ENCODE assay signal across 1 cellular context in the genomic region with DNA sequence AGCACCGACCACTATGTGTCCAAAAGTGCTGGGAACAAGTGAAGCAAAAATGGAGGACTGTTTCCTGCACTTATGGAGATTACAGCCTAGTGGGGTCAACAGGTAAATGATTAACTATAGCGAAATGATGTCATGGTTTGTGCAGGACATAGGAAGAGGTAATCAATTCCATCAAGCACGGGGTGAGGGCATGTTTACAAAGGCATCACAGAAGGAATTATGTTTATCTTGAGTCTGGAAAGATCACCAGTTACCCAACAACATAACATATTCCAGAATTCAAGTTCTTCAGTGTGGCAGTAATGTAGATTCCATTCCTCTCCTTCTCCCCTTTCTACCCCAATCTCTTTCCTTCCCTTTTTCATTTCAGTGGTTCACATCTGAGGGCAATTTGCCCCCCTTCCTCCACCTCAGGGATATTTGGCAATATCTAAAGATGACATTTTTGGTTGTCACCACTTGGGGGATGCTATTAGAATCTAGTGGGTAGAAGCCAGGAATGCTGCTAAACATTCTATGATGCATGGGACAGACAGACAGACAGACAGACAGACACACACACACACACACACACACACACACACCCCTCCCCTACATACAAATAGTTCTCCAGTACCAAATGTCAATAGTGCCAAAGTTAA.
A peak's percentile ranks its signal among the peaks of the same experiment; 100 is the strongest.
TF ChIP-seq lines count a peak whose summit lies in the region.

No MANE protein-coding gene starts in this region.

TF ChIP-seq in HepG2, 621 proteins besides CTCF, POLR2A, EP300 and RAD21 (continued from another document and continues in another):
- no peak for TF ChIP-seq ZNF441 (CRISPR knock-in tag; IDR thresholded peaks at IDR 0.05; ENCODE audit: borderline replicate concordance)
- no peak for TF ChIP-seq ZNF660 (CRISPR knock-in tag; IDR thresholded peaks at IDR 0.05; ENCODE audit: borderline replicate concordance, low read depth)
- no peak for TF ChIP-seq ZNF235 (CRISPR knock-in tag; IDR thresholded peaks at IDR 0.05; ENCODE audit: borderline replicate concordance)
- TF ChIP-seq, protein P1, sequence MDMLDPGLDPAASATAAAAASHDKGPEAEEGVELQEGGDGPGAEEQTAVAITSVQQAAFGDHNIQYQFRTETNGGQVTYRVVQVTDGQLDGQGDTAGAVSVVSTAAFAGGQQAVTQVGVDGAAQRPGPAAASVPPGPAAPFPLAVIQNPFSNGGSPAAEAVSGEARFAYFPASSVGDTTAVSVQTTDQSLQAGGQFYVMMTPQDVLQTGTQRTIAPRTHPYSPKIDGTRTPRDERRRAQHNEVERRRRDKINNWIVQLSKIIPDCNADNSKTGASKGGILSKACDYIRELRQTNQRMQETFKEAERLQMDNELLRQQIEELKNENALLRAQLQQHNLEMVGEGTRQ (IDR thresholded peaks at IDR 0.05; ENCODE audit: low read depth, low read length), result no peak
- TF ChIP-seq, protein P1 (CRISPR knock-in tag; IDR thresholded peaks at IDR 0.05; ENCODE audit: borderline replicate concordance), result no peak
- TF ChIP-seq CREBL2 (CRISPR knock-in tag; IDR thresholded peaks at IDR 0.05; ENCODE audit: borderline replicate concordance), result no peak
- TF ChIP-seq ZNF562 (CRISPR knock-in tag; IDR thresholded peaks at IDR 0.05; ENCODE audit: borderline replicate concordance), result no peak
- TF ChIP-seq ZNF251 (CRISPR knock-in tag; IDR thresholded peaks at IDR 0.05), result no peak
- no peak for TF ChIP-seq PAWR (CRISPR knock-in tag; IDR thresholded peaks at IDR 0.05; ENCODE audit: borderline replicate concordance)
- TF ChIP-seq ZSCAN9 (CRISPR knock-in tag; IDR thresholded peaks at IDR 0.05; ENCODE audit: borderline replicate concordance), result no peak
- TF ChIP-seq ZNF530 (CRISPR knock-in tag; IDR thresholded peaks at IDR 0.05; ENCODE audit: low read depth), result no peak
- no peak for TF ChIP-seq ZNF674 (CRISPR knock-in tag; IDR thresholded peaks at IDR 0.05; ENCODE audit: low read depth)
- TF ChIP-seq DNMT1 (CRISPR knock-in tag; IDR thresholded peaks at IDR 0.05), result no peak
- TF ChIP-seq, protein P2, sequence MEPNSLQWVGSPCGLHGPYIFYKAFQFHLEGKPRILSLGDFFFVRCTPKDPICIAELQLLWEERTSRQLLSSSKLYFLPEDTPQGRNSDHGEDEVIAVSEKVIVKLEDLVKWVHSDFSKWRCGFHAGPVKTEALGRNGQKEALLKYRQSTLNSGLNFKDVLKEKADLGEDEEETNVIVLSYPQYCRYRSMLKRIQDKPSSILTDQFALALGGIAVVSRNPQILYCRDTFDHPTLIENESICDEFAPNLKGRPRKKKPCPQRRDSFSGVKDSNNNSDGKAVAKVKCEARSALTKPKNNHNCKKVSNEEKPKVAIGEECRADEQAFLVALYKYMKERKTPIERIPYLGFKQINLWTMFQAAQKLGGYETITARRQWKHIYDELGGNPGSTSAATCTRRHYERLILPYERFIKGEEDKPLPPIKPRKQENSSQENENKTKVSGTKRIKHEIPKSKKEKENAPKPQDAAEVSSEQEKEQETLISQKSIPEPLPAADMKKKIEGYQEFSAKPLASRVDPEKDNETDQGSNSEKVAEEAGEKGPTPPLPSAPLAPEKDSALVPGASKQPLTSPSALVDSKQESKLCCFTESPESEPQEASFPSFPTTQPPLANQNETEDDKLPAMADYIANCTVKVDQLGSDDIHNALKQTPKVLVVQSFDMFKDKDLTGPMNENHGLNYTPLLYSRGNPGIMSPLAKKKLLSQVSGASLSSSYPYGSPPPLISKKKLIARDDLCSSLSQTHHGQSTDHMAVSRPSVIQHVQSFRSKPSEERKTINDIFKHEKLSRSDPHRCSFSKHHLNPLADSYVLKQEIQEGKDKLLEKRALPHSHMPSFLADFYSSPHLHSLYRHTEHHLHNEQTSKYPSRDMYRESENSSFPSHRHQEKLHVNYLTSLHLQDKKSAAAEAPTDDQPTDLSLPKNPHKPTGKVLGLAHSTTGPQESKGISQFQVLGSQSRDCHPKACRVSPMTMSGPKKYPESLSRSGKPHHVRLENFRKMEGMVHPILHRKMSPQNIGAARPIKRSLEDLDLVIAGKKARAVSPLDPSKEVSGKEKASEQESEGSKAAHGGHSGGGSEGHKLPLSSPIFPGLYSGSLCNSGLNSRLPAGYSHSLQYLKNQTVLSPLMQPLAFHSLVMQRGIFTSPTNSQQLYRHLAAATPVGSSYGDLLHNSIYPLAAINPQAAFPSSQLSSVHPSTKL (CRISPR knock-in tag; IDR thresholded peaks at IDR 0.05), result peak; percentile 91
- no peak for TF ChIP-seq ZBTB8A (CRISPR knock-in tag; IDR thresholded peaks at IDR 0.05; ENCODE audit: borderline replicate concordance, low read depth)
- no peak for TF ChIP-seq YEATS4 (CRISPR knock-in tag; IDR thresholded peaks at IDR 0.05; ENCODE audit: borderline replicate concordance)
- no peak for TF ChIP-seq CC2D1A (CRISPR knock-in tag; IDR thresholded peaks at IDR 0.05)
- TF ChIP-seq, protein P3, sequence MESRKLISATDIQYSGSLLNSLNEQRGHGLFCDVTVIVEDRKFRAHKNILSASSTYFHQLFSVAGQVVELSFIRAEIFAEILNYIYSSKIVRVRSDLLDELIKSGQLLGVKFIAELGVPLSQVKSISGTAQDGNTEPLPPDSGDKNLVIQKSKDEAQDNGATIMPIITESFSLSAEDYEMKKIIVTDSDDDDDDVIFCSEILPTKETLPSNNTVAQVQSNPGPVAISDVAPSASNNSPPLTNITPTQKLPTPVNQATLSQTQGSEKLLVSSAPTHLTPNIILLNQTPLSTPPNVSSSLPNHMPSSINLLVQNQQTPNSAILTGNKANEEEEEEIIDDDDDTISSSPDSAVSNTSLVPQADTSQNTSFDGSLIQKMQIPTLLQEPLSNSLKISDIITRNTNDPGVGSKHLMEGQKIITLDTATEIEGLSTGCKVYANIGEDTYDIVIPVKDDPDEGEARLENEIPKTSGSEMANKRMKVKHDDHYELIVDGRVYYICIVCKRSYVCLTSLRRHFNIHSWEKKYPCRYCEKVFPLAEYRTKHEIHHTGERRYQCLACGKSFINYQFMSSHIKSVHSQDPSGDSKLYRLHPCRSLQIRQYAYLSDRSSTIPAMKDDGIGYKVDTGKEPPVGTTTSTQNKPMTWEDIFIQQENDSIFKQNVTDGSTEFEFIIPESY (CRISPR knock-in tag; IDR thresholded peaks at IDR 0.05), result no peak
- peak; percentile 58; the same call in 1 of the 2 replicates for TF ChIP-seq NCOA2 (CRISPR knock-in tag; IDR thresholded peaks at IDR 0.05)
- TF ChIP-seq ZNF891 (CRISPR knock-in tag; IDR thresholded peaks at IDR 0.05), result no peak
- peak; percentile 53; the same call in 1 of the 2 replicates for TF ChIP-seq ZNF878 (CRISPR knock-in tag; IDR thresholded peaks at IDR 0.05)
- no peak; the same call in 1 of the 2 replicates for TF ChIP-seq ARID3A (IDR thresholded peaks at IDR 0.05; ENCODE audit: low read depth, low read length)
- no peak for TF ChIP-seq ZNF263 (CRISPR knock-in tag; IDR thresholded peaks at IDR 0.05)
- no peak for TF ChIP-seq ZKSCAN8 (CRISPR knock-in tag; IDR thresholded peaks at IDR 0.05; ENCODE audit: borderline replicate concordance)
- TF ChIP-seq HMG20A (CRISPR knock-in tag; IDR thresholded peaks at IDR 0.05; ENCODE audit: borderline replicate concordance), result peak; percentile 71; the same call in 1 of the 2 replicates
- peak; percentile 75 for TF ChIP-seq RXRB (CRISPR knock-in tag; IDR thresholded peaks at IDR 0.05; ENCODE audit: borderline replicate concordance)
- TF ChIP-seq RORA (CRISPR knock-in tag; IDR thresholded peaks at IDR 0.05), result no peak
- TF ChIP-seq KLF11 (CRISPR knock-in tag; IDR thresholded peaks at IDR 0.05), result no peak
- TF ChIP-seq PCBP2 (optimal IDR thresholded peaks at IDR 0.05; ENCODE audit: low read depth, low read length, poor library complexity, severe bottlenecking), result no peak
- no peak for TF ChIP-seq SRSF4 (IDR thresholded peaks at IDR 0.05; ENCODE audit: low read depth, low read length, poor library complexity, severe bottlenecking)
- TF ChIP-seq YY1 (IDR thresholded peaks at IDR 0.05; ENCODE audit: insufficient read depth, insufficient replicate concordance, low read depth, low read length), result peak; percentile 20
- TF ChIP-seq MEIS1 (CRISPR knock-in tag; IDR thresholded peaks at IDR 0.05; ENCODE audit: borderline replicate concordance), result no peak
- TF ChIP-seq, protein P4, sequence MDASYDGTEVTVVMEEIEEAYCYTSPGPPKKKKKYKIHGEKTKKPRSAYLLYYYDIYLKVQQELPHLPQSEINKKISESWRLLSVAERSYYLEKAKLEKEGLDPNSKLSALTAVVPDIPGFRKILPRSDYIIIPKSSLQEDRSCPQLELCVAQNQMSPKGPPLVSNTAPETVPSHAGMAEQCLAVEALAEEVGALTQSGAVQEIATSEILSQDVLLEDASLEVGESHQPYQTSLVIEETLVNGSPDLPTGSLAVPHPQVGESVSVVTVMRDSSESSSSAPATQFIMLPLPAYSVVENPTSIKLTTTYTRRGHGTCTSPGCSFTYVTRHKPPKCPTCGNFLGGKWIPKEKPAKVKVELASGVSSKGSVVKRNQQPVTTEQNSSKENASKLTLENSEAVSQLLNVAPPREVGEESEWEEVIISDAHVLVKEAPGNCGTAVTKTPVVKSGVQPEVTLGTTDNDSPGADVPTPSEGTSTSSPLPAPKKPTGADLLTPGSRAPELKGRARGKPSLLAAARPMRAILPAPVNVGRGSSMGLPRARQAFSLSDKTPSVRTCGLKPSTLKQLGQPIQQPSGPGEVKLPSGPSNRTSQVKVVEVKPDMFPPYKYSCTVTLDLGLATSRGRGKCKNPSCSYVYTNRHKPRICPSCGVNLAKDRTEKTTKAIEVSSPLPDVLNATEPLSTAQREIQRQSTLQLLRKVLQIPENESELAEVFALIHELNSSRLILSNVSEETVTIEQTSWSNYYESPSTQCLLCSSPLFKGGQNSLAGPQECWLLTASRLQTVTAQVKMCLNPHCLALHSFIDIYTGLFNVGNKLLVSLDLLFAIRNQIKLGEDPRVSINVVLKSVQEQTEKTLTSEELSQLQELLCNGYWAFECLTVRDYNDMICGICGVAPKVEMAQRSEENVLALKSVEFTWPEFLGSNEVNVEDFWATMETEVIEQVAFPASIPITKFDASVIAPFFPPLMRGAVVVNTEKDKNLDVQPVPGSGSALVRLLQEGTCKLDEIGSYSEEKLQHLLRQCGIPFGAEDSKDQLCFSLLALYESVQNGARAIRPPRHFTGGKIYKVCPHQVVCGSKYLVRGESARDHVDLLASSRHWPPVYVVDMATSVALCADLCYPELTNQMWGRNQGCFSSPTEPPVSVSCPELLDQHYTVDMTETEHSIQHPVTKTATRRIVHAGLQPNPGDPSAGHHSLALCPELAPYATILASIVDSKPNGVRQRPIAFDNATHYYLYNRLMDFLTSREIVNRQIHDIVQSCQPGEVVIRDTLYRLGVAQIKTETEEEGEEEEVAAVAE (CRISPR knock-in tag; IDR thresholded peaks at IDR 0.05; ENCODE audit: borderline replicate concordance), result 0 out of 2 replicates have a peak, but pooled peaks have one; percentile 42
- TF ChIP-seq ZNF746 (CRISPR knock-in tag; IDR thresholded peaks at IDR 0.05), result no peak
- peak; percentile 48 for TF ChIP-seq ZMYM4 (CRISPR knock-in tag; IDR thresholded peaks at IDR 0.05)
- TF ChIP-seq HOXA3 (CRISPR knock-in tag; IDR thresholded peaks at IDR 0.05), result peak; percentile 74
- no peak for TF ChIP-seq ZBTB38 (CRISPR knock-in tag; IDR thresholded peaks at IDR 0.05)
- no peak for TF ChIP-seq NFE2L2 (IDR thresholded peaks at IDR 0.05; ENCODE audit: low read length)
- TF ChIP-seq NFRKB (IDR thresholded peaks at IDR 0.05), result no peak
- TF ChIP-seq U2AF1 (optimal IDR thresholded peaks at IDR 0.05; ENCODE audit: low read depth, low read length), result no peak
- TF ChIP-seq NR3C1 (CRISPR knock-in tag; IDR thresholded peaks at IDR 0.05), result no peak
- no peak for TF ChIP-seq PHF20 (CRISPR knock-in tag; IDR thresholded peaks at IDR 0.05)
- TF ChIP-seq HNF4A (CRISPR knock-in tag; IDR thresholded peaks at IDR 0.05), result peak; percentile 37; the same call in 1 of the 2 replicates
- TF ChIP-seq KLF9 (CRISPR knock-in tag; IDR thresholded peaks at IDR 0.05; ENCODE audit: low read depth), result no peak
- no peak for TF ChIP-seq MBNL3 (CRISPR knock-in tag; conservative IDR thresholded peaks at IDR 0.05)
- no peak for TF ChIP-seq ZC3H4 (CRISPR knock-in tag; IDR thresholded peaks at IDR 0.05; ENCODE audit: borderline replicate concordance)
- no peak for TF ChIP-seq NKX3-1 (CRISPR knock-in tag; IDR thresholded peaks at IDR 0.05)
- TF ChIP-seq ZNF691 (CRISPR knock-in tag; IDR thresholded peaks at IDR 0.05; ENCODE audit: borderline replicate concordance, low read depth), result no peak
- TF ChIP-seq ZNF3 (CRISPR knock-in tag; IDR thresholded peaks at IDR 0.05), result no peak
- TF ChIP-seq CENPT (CRISPR knock-in tag; IDR thresholded peaks at IDR 0.05; ENCODE audit: low read depth), result no peak
- no peak for TF ChIP-seq ZNF563 (CRISPR knock-in tag; IDR thresholded peaks at IDR 0.05)
- peak; percentile 23; the same call in 1 of the 2 replicates for TF ChIP-seq LCORL (IDR thresholded peaks at IDR 0.05)
- no peak for TF ChIP-seq LCORL (CRISPR knock-in tag; IDR thresholded peaks at IDR 0.05)
- TF ChIP-seq, protein P5, sequence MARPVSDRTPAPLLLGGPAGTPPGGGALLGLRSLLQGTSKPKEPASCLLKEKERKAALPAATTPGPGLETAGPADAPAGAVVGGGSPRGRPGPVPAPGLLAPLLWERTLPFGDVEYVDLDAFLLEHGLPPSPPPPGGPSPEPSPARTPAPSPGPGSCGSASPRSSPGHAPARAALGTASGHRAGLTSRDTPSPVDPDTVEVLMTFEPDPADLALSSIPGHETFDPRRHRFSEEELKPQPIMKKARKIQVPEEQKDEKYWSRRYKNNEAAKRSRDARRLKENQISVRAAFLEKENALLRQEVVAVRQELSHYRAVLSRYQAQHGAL (CRISPR knock-in tag; IDR thresholded peaks at IDR 0.05; ENCODE audit: not compliant biosample characterization), result no peak
